Comparison of ENCODE assay signal across 1 cellular context in genomic region chr1:223842784-223843183, GRCh38.
TF ChIP-seq lines count a peak whose summit lies in the region.

No MANE protein-coding gene starts in this region.

TF ChIP-seq in K562, 482 proteins besides CTCF, POLR2A, EP300 and RAD21:
- 0 out of 2 replicates have a peak, but pooled peaks have one; percentile 11 for TF ChIP-seq RBFOX2 (IDR thresholded peaks at IDR 0.05; ENCODE audit: low read depth, low read length)
- peak; percentile 57 to 67; a peak in 2 of 4 replicates for TF ChIP-seq KDM1A (IDR thresholded peaks at IDR 0.05)
- no peak for TF ChIP-seq SREBF2 (CRISPR knock-in tag; IDR thresholded peaks at IDR 0.05)
